11 cellular contexts compared by ENCODE assay signal in genomic region chr10:124149681-124150080, GRCh38. TPM values are rescaled to one million over a fixed set of nuclear protein-coding genes. Genes with fewer than 3 reads are reported as not detected.
A peak's percentile ranks its signal among the peaks of the same experiment; 100 is the strongest.
DNase-seq lines count a peak whose midpoint lies in the region; ATAC-seq and TF ChIP-seq lines count a peak whose summit lies in the region.
"Had no signal": no experiment of that assay in that cellular context is flagged by ENCODE, and none has a peak within 500 bp of the region (broad histone marks: within the 10 kb centered on the region; RNA-seq: fewer than 3 reads in every experiment).

No MANE protein-coding gene starts in this region.

- DNase-seq in DMS79 (lab: John Stamatoyannopoulos, UW) = peak; percentile 7
- peak; percentile 79 for DNase-seq in NCI-H1092 treated with DMSO at 0.1 percent for 48 hours (lab: John Stamatoyannopoulos, UW)
- DNase-seq in NCI-H748 (lab: John Stamatoyannopoulos, UW; ENCODE audit: unreplicated experiment) = peak; percentile 85
- DNase-seq in left kidney (ENCODE audit: low read depth, low spot score) = peak; percentile 75
- DNase-seq in RWPE1 (ENCODE audit: low spot score) = no peak
- DNase-seq in MG63 = no peak
- no peak for DNase-seq in natural killer cell treated with Interleukin-12 subunit alpha and Interleukin-12 subunit beta and Interleukin-15 and Interleukin-18, amount 100 ng/mL, for 72 hours (ENCODE audit: low spot score)
- DNase-seq: NCI-H226, psoas muscle had no signal

- H3K4me3 Mint-ChIP-seq in natural killer cell treated with Interleukin-12 subunit alpha and Interleukin-12 subunit beta and Interleukin-15 and Interleukin-18, amount 100 ng/mL, for 72 hours = no peak overlapping the region

- CTCF ChIA-PET in RWPE1 (lab: Yijun Ruan, JAX) = interaction anchor here (0.6 kb wide), 1 partner anchor 153 kb away, joined by 5 read pairs; no protein-coding TSS in a partner anchor

- no peaks in the 10 kb centered on the region for H3K27me3 ChIP-seq in MG63

- peaks cover 7 to 13% of the 10 kb centered on the region in 2 donors for H3K27me3 Mint-ChIP-seq in natural killer cell treated with Interleukin-12 subunit alpha and Interleukin-12 subunit beta and Interleukin-15 and Interleukin-18, amount 100 ng/mL, for 72 hours

- peaks cover 8 to 11% of the 10 kb centered on the region in 2 donors for H3K4me1 Mint-ChIP-seq in natural killer cell treated with Interleukin-12 subunit alpha and Interleukin-12 subunit beta and Interleukin-15 and Interleukin-18, amount 100 ng/mL, for 72 hours (ENCODE audit: low read depth in 2 of 2)

- no peaks in the 10 kb centered on the region for H3K36me3 Mint-ChIP-seq in natural killer cell treated with Interleukin-12 subunit alpha and Interleukin-12 subunit beta and Interleukin-15 and Interleukin-18, amount 100 ng/mL, for 72 hours

- TF ChIP-seq CTCF in RWPE1 (conservative IDR thresholded peaks at IDR 0.05; ENCODE audit: low read depth) = no peak

- no peak overlapping the region for H3K4me3 ChIP-seq in MG63
- H3K4me3 ChIP-seq: psoas muscle had no signal

- POLR2A ChIA-PET in RWPE1 (lab: Yijun Ruan, JAX; ENCODE audit: low non-redundant PET) = no interaction called here

- ATAC-seq in natural killer cell treated with Interleukin-12 subunit alpha and Interleukin-12 subunit beta and Interleukin-15 and Interleukin-18, amount 100 ng/mL, for 72 hours = no peak
- ATAC-seq in GM21360 (IDR thresholded peaks at IDR 0.05; ENCODE audit: unreplicated experiment) = no peak
- ATAC-seq: psoas muscle had no signal

- no peak overlapping the region for H3K27ac Mint-ChIP-seq in natural killer cell treated with Interleukin-12 subunit alpha and Interleukin-12 subunit beta and Interleukin-15 and Interleukin-18, amount 100 ng/mL, for 72 hours

- H3K9me3 ChIP-seq in MG63 = no peaks in the 10 kb centered on the region
- H3K9me3 ChIP-seq: psoas muscle had no signal

- no peaks in the 10 kb centered on the region for H3K36me3 ChIP-seq in MG63

- no peaks in the 10 kb centered on the region for H3K9me3 Mint-ChIP-seq in natural killer cell treated with Interleukin-12 subunit alpha and Interleukin-12 subunit beta and Interleukin-15 and Interleukin-18, amount 100 ng/mL, for 72 hours

- no peak overlapping the region for H3K27ac ChIP-seq in RWPE1
- H3K27ac ChIP-seq: psoas muscle had no signal

RNA-seq across cellular contexts. Expression of gene CHST15, which starts 56.3 kb away (rescaled TPM):
- 6.1 and 9.8 TPM in 2 replicates for total RNA-seq in MG63 (2014; rRNA removed; shearing (Covaris generic); ENCODE audit: low replicate concordance)
- total RNA-seq in natural killer cell treated with Interleukin-12 subunit alpha and Interleukin-12 subunit beta and Interleukin-15 and Interleukin-18, amount 100 ng/mL, for 72 hours = under 1 TPM in 1 of 2 donors, not detected in 1; 0.95 TPM
- total RNA-seq: activated CD8-positive, alpha-beta memory T cell treated with anti-CD3 and anti-CD28 coated beads for 36 hours had no signal

Comparison
In these comparisons a context has a peak if more than half of its experiments do, and no peak if none do; other contexts are left out.
1. DNase-seq: peak in DMS79 (single experiment), NCI-H1092 treated with DMSO at 0.1 percent for 48 hours (single experiment), NCI-H748 (single experiment) and left kidney (single experiment); none in RWPE1 (single experiment), MG63 (single experiment) and natural killer cell treated with Interleukin-12 subunit alpha and Interleukin-12 subunit beta and Interleukin-15 and Interleukin-18, amount 100 ng/mL, for 72 hours (single experiment).